Comparison of ENCODE assay signal across 13 cellular contexts in the genomic region with DNA sequence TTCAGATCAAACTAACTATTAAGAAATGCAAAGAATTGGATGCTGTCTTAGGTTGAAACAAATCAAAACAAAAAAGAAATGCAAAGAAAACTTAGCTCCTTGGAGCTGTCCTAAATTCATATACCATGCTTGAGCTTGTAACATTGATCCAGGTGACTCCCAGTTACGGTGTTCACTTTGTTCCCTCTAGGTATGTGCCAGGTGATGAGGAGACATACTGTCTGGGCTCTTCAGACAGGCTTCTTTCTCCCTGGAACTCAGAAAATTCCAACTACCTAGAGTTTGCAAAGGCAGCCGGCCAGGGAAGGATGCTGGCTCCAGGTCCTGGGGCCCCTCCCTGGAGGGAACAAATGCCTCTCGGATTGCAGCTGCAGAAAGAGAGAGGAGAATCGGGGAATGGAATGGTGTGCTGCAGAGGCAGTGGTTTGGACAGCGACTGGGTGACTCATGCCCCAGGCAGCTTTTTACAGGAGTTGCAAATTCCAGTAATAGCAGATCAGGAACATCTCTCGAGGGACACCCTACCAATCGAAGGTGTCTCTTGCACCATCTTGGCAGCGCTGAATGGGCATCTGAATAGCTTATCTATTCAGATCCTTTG. TPM values are rescaled to one million over a fixed set of nuclear protein-coding genes. Genes with fewer than 3 reads are reported as not detected.
A peak's percentile ranks its signal among the peaks of the same experiment; 100 is the strongest.
DNase-seq lines count a peak whose midpoint lies in the region; ATAC-seq, FAIRE-seq and TF ChIP-seq lines count a peak whose summit lies in the region.
"Had no signal": no experiment of that assay in that cellular context is flagged by ENCODE, and none has a peak within 500 bp of the region (broad histone marks: within the 10 kb centered on the region; RNA-seq: fewer than 3 reads in every experiment).

No MANE protein-coding gene starts in this region.

- H3K4me3 ChIP-seq in A673 (ENCODE audit: low read depth, low read length, poor library complexity, severe bottlenecking) (no peak overlapping the region), astrocyte (ENCODE audit: insufficient read depth, low read depth, low read length) (no peak overlapping the region), coronary artery (no peak overlapping the region)
- H3K4me3 ChIP-seq: BLaER1 treated with 17β-estradiol and CSF1 and Interleukin-3, amounts not matched to agents 10 nM and 100 nM; dorsolateral prefrontal cortex had no signal

- H3K9me3 Mint-ChIP-seq in astrocyte (ENCODE audit: unreplicated experiment) = no peaks in the 10 kb centered on the region

- H3K36me3 ChIP-seq in A673 (ENCODE audit: insufficient read depth, low read length, poor library complexity, severe bottlenecking) (no peaks in the 10 kb centered on the region), astrocyte (ENCODE audit: insufficient read depth, low read length) (no peaks in the 10 kb centered on the region)
- H3K36me3 ChIP-seq: BLaER1 treated with 17β-estradiol and CSF1 and Interleukin-3, amounts not matched to agents 10 nM and 100 nM had no signal

- CTCF ChIA-PET in A673 (lab: Charles Lee) = no interaction called here

- peaks cover 23% of the 10 kb centered on the region for H3K4me1 Mint-ChIP-seq in astrocyte (ENCODE audit: low read depth, unreplicated experiment)

- H3K27ac Mint-ChIP-seq in astrocyte (ENCODE audit: unreplicated experiment) = peak overlapping the region; percentile 92

- BruUV-seq in A673 (replicated peaks; lab: Mats Ljungman, UMichigan) = no TSS peak

- no peaks in the 10 kb centered on the region for H3K79me2 ChIP-seq in astrocyte (ENCODE audit: insufficient read depth, low read length)

- FAIRE-seq in astrocyte (lab: Jason Lieb, UNC) = peak; percentile 95

- no peaks in the 10 kb centered on the region for H3K36me3 Mint-ChIP-seq in astrocyte (ENCODE audit: low read depth, unreplicated experiment)

- ATAC-seq in GM18520 (IDR thresholded peaks at IDR 0.05; ENCODE audit: unreplicated experiment) = no peak
- ATAC-seq: left ventricle myocardium superior, right cardiac atrium had no signal

- peak; percentile 17 for DNase-seq in A673 (ENCODE audit: low spot score)
- peak; percentile 62 for DNase-seq in HK-2 (ENCODE audit: unreplicated experiment)
- DNase-seq in astrocyte (ENCODE audit: low read depth) = peak; percentile 84
- peak; percentile 81 for DNase-seq in iPS-NIHi7 (ENCODE audit: extremely low spot score)
- no peak for DNase-seq in KBM-7
- no peak for DNase-seq in coronary artery (ENCODE audit: low spot score)
- no peak for DNase-seq in HuH-7 (ENCODE audit: low spot score)
- DNase-seq: dorsolateral prefrontal cortex, left ventricle myocardium superior, right cardiac atrium, T-helper 9 cell had no signal

- H3K4me1 ChIP-seq in A673 (ENCODE audit: insufficient read depth, low read length, poor library complexity, severe bottlenecking) = no peaks in the 10 kb centered on the region
- peaks cover 10% of the 10 kb centered on the region for H3K4me1 ChIP-seq in astrocyte (ENCODE audit: insufficient read depth, low read length)

- H3K9ac ChIP-seq in astrocyte (ENCODE audit: low read length) = no peak overlapping the region
- H3K9ac ChIP-seq: BLaER1 treated with 17β-estradiol and CSF1 and Interleukin-3, amounts not matched to agents 10 nM and 100 nM had no signal

- H3K4me3 Mint-ChIP-seq in astrocyte (ENCODE audit: unreplicated experiment) = no peak overlapping the region

- POLR2A ChIA-PET in A673 (lab: Charles Lee; ENCODE audit: low non-redundant PET) = no interaction called here

- H3K27ac ChIP-seq in A673 (ENCODE audit: low read depth, low read length, poor library complexity, severe bottlenecking) (no peak overlapping the region), astrocyte (ENCODE audit: low read depth, low read length) (no peak overlapping the region), coronary artery (no peak overlapping the region)
- H3K27ac ChIP-seq: BLaER1 treated with 17β-estradiol and CSF1 and Interleukin-3, amounts not matched to agents 10 nM and 100 nM; dorsolateral prefrontal cortex had no signal

- H4K20me1 ChIP-seq in astrocyte (ENCODE audit: insufficient read depth, low read length) = no peaks in the 10 kb centered on the region
- H4K20me1 ChIP-seq: BLaER1 treated with 17β-estradiol and CSF1 and Interleukin-3, amounts not matched to agents 10 nM and 100 nM had no signal

- no peak overlapping the region for H2AFZ ChIP-seq in astrocyte (ENCODE audit: low read depth, low read length)

- peak overlapping the region; percentile 33 for H3K4me2 ChIP-seq in astrocyte (ENCODE audit: low read length)
- H3K4me2 ChIP-seq: BLaER1 treated with 17β-estradiol and CSF1 and Interleukin-3, amounts not matched to agents 10 nM and 100 nM had no signal

- no peaks in the 10 kb centered on the region for H3K27me3 Mint-ChIP-seq in astrocyte (ENCODE audit: low read depth, unreplicated experiment)

- H3K27me3 ChIP-seq in A673 (replicated peaks; ENCODE audit: insufficient read depth, low read depth, low read length, poor library complexity) (peaks cover 66% of the 10 kb centered on the region), astrocyte (ENCODE audit: insufficient read depth, low read length) (peaks cover 36% of the 10 kb centered on the region)
- H3K27me3 ChIP-seq: BLaER1 treated with 17β-estradiol and CSF1 and Interleukin-3, amounts not matched to agents 10 nM and 100 nM had no signal

- no peak for TF ChIP-seq CTCF in A673 (conservative IDR thresholded peaks at IDR 0.05; ENCODE audit: low read depth, low read length)
- no peak for TF ChIP-seq CTCF in astrocyte (IDR thresholded peaks at IDR 0.05; ENCODE audit: insufficient read depth, low read depth, low read length)
- no peak for TF ChIP-seq CTCF in coronary artery (IDR thresholded peaks at IDR 0.05)

- H3K9me3 ChIP-seq in A673 (ENCODE audit: low read depth, low read length, poor library complexity, severe bottlenecking) = no peaks in the 10 kb centered on the region
- no peaks in the 10 kb centered on the region for H3K9me3 ChIP-seq in astrocyte (ENCODE audit: insufficient read depth, low read depth, low read length)
- H3K9me3 ChIP-seq: BLaER1 treated with 17β-estradiol and CSF1 and Interleukin-3, amounts not matched to agents 10 nM and 100 nM had no signal

- in situ Hi-C loops in KBM-7 (cut with MboI; ENCODE audit: low pct_unique_long_range_greater_than_20kb, low sequenced_read_pairs) = no loop called here

- intact Hi-C loops in A673 (cut with micrococcal nuclease; ENCODE audit: unreplicated experiment) = no loop called here

RNA-seq across cellular contexts. Expression of gene ASPHD2, which starts 12.3 kb away (rescaled TPM):
- total RNA-seq in A673 (2021) = 1.2 and 1.4 TPM in 2 replicates
- 11.7 and 13.0 TPM in 2 replicates for total RNA-seq in astrocyte

Comparison
In these comparisons a context has a peak if more than half of its experiments do, and no peak if none do; other contexts are left out.
1. DNase-seq: peak in A673 (single experiment), HK-2 (single experiment), astrocyte (single experiment) and iPS-NIHi7 (single experiment); none in KBM-7 (single experiment), coronary artery (single experiment) and HuH-7 (single experiment).